Comparison of ENCODE assay signal across 15 cellular contexts in genomic region chr9:129446828-129447550, GRCh38.
A peak's percentile ranks its signal among the peaks of the same experiment; 100 is the strongest.
DNase-seq lines count a peak whose midpoint lies in the region; ATAC-seq and TF ChIP-seq lines count a peak whose summit lies in the region.
"Had no signal": no experiment of that assay in that cellular context is flagged by ENCODE, and none has a peak within 500 bp of the region (broad histone marks: within the 10 kb centered on the region; RNA-seq: fewer than 3 reads in every experiment).

No MANE protein-coding gene starts in this region.

- peaks cover 13% of the 10 kb centered on the region for H3K27me3 Mint-ChIP-seq in activated CD8-positive, alpha-beta T cell treated with anti-CD3 and anti-CD28 coated beads, Interleukin-2, amount 10 ng/mL, durations not matched to agents 7 days and 5 days (ENCODE audit: low read depth)

- no peak overlapping the region for H3K4me2 ChIP-seq in PC-3 (ENCODE audit: low read length)

- POLR2A ChIA-PET in activated CD8-positive, alpha-beta T cell treated with anti-CD3 and anti-CD28 coated beads, Interleukin-2, amount 10 ng/mL, durations not matched to agents 7 days and 5 days (lab: Charles Lee): interaction anchor here (0.6 kb wide), 1 partner anchor 102 kb away, joined by 3 read pairs; no protein-coding TSS in a partner anchor
- POLR2A ChIA-PET in PC-3 (lab: Charles Lee; ENCODE audit: unreplicated experiment): no interaction called here

- DNase-seq in C1 segment of cervical spinal cord (lab: John Stamatoyannopoulos, UW) (peak in 11 of 14 donors; percentile 25 to 76 (median 38)), NCI-H2171 (lab: John Stamatoyannopoulos, UW) (peak; percentile 67), amygdala (lab: John Stamatoyannopoulos, UW) (peak in 44 of 56 donors; percentile 20 to 82 (median 57)), midbrain (lab: John Stamatoyannopoulos, UW) (peak; percentile 66), PC-3 (no peak)
- DNase-seq in activated naive CD4-positive, alpha-beta T cell treated with anti-CD3 and anti-CD28 coated beads, Interleukin-2, amount 50 U/mL, for 72 hours (ENCODE audit: low spot score in 2 of 2): no peak
- no peak for DNase-seq in activated CD8-positive, alpha-beta T cell treated with anti-CD3 and anti-CD28 coated beads, Interleukin-2, amount 10 ng/mL, durations not matched to agents 7 days and 5 days
- DNase-seq: activated CD4-positive, alpha-beta T cell treated with anti-CD3 and anti-CD28 coated beads, Interleukin-2, amount 50 U/mL, for 1 hour; effector CD4-positive, alpha-beta T cell; EL; NCI-H446 treated with DMSO at 0.1 percent for 48 hours had no signal

- H3K36me3 ChIP-seq in PC-3 (ENCODE audit: low read depth, low read length): no peaks in the 10 kb centered on the region

- H3K4me1 ChIP-seq in PC-3 (ENCODE audit: insufficient read depth, low read length): no peaks in the 10 kb centered on the region

- no TSS peak for BruUV-seq in PC-3 (replicated peaks; lab: Mats Ljungman, UMichigan)

- CTCF ChIA-PET in activated CD8-positive, alpha-beta T cell treated with anti-CD3 and anti-CD28 coated beads, Interleukin-2, amount 10 ng/mL, durations not matched to agents 7 days and 5 days (lab: Charles Lee): no interaction called here
- CTCF ChIA-PET in PC-3 (lab: Charles Lee): no interaction called here

- no peak overlapping the region for H3K27ac ChIP-seq in PC-3 (ENCODE audit: low read length)

- no peaks in the 10 kb centered on the region for H4K20me1 ChIP-seq in PC-3 (ENCODE audit: low read length)

- intact Hi-C loops in PC-3 (cut with micrococcal nuclease): no loop called here

- no peaks in the 10 kb centered on the region for H3K9me3 ChIP-seq in PC-3 (ENCODE audit: low read length)

- H3K9me2 ChIP-seq in PC-3 (replicated peaks; ENCODE audit: low read length): no peaks in the 10 kb centered on the region

- no peaks in the 10 kb centered on the region for H3K4me1 Mint-ChIP-seq in activated CD8-positive, alpha-beta T cell treated with anti-CD3 and anti-CD28 coated beads, Interleukin-2, amount 10 ng/mL, durations not matched to agents 7 days and 5 days (ENCODE audit: low read depth)
- H3K4me1 Mint-ChIP-seq: CD14-positive monocyte had no signal

- H3K27me3 ChIP-seq in PC-3 (ENCODE audit: low read length): no peaks in the 10 kb centered on the region

- H3K4me3 Mint-ChIP-seq in activated CD8-positive, alpha-beta T cell treated with anti-CD3 and anti-CD28 coated beads, Interleukin-2, amount 10 ng/mL, durations not matched to agents 7 days and 5 days: no peak overlapping the region
- H3K4me3 Mint-ChIP-seq: activated T-helper 1 cell treated with anti-CD3 and anti-CD28 coated beads, Interleukin-12 subunit alpha, Interleukin-12 subunit beta, Interleukin-2, Interleukin-4 antibody, amounts not matched to agents 30 ng/mL and 10 ng/mL and 1 ng/mL, durations not matched to agents 14 hours and 24 hours and 36 hours; CD14-positive monocyte; T-helper 2 cell treated with Interferon-gamma antibody and Interleukin-4, amounts not matched to agents 5 μg/mL and 100 μg/mL, for 36 hours had no signal

- no peak for ATAC-seq in activated naive CD4-positive, alpha-beta T cell treated with anti-CD3 and anti-CD28 coated beads, Interleukin-2, amount 50 U/mL, for 72 hours
- ATAC-seq in activated CD8-positive, alpha-beta T cell treated with anti-CD3 and anti-CD28 coated beads, Interleukin-2, amount 10 ng/mL, durations not matched to agents 7 days and 5 days: no peak
- ATAC-seq in PC-3 (no peak), HG02588 (IDR thresholded peaks at IDR 0.05; ENCODE audit: unreplicated experiment) (no peak)

- H3F3A ChIP-seq in PC-3 (ENCODE audit: low read length, unreplicated experiment): no peaks in the 10 kb centered on the region

- no peaks in the 10 kb centered on the region for H3K36me3 Mint-ChIP-seq in activated naive CD4-positive, alpha-beta T cell treated with anti-CD3 and anti-CD28 coated beads, Interleukin-2, amount 50 U/mL, for 72 hours
- no peaks in the 10 kb centered on the region for H3K36me3 Mint-ChIP-seq in activated CD8-positive, alpha-beta T cell treated with anti-CD3 and anti-CD28 coated beads, Interleukin-2, amount 10 ng/mL, durations not matched to agents 7 days and 5 days (ENCODE audit: low read depth)
- H3K36me3 Mint-ChIP-seq: CD14-positive monocyte had no signal

- H3K27ac Mint-ChIP-seq in activated naive CD4-positive, alpha-beta T cell treated with anti-CD3 and anti-CD28 coated beads, Interleukin-2, amount 50 U/mL, for 72 hours: no peak overlapping the region
- H3K27ac Mint-ChIP-seq in activated CD8-positive, alpha-beta T cell treated with anti-CD3 and anti-CD28 coated beads, Interleukin-2, amount 10 ng/mL, durations not matched to agents 7 days and 5 days: no peak overlapping the region
- H3K27ac Mint-ChIP-seq: activated T-helper 1 cell treated with anti-CD3 and anti-CD28 coated beads, Interleukin-12 subunit alpha, Interleukin-12 subunit beta, Interleukin-2, Interleukin-4 antibody, amounts not matched to agents 30 ng/mL and 10 ng/mL and 1 ng/mL, durations not matched to agents 14 hours and 24 hours and 36 hours; T-helper 2 cell treated with Interferon-gamma antibody and Interleukin-4, amounts not matched to agents 5 μg/mL and 100 μg/mL, for 36 hours had no signal

- H3K4me3 ChIP-seq in PC-3 (ENCODE audit: low read length): no peak overlapping the region

- no peak for TF ChIP-seq CTCF in PC-3 (conservative IDR thresholded peaks at IDR 0.05; ENCODE audit: low read depth, low read length)

- H3K9me3 Mint-ChIP-seq in activated naive CD4-positive, alpha-beta T cell treated with anti-CD3 and anti-CD28 coated beads, Interleukin-2, amount 50 U/mL, for 72 hours: peaks cover 0 to 4% of the 10 kb centered on the region in 2 donors
- H3K9me3 Mint-ChIP-seq in activated CD8-positive, alpha-beta T cell treated with anti-CD3 and anti-CD28 coated beads, Interleukin-2, amount 10 ng/mL, durations not matched to agents 7 days and 5 days (ENCODE audit: insufficient read depth): no peaks in the 10 kb centered on the region
- H3K9me3 Mint-ChIP-seq: activated T-helper 1 cell treated with anti-CD3 and anti-CD28 coated beads, Interleukin-12 subunit alpha, Interleukin-12 subunit beta, Interleukin-2, Interleukin-4 antibody, amounts not matched to agents 30 ng/mL and 10 ng/mL and 1 ng/mL, durations not matched to agents 14 hours and 24 hours and 36 hours; T-helper 2 cell treated with Interferon-gamma antibody and Interleukin-4, amounts not matched to agents 5 μg/mL and 100 μg/mL, for 36 hours had no signal

- H2AFZ ChIP-seq in PC-3 (ENCODE audit: low read length): no peak overlapping the region

- H3K79me2 ChIP-seq in PC-3 (ENCODE audit: low read length): no peaks in the 10 kb centered on the region

- H3K9ac ChIP-seq in PC-3 (ENCODE audit: low read length): no peak overlapping the region

Comparison
In these comparisons a context has a peak if more than half of its experiments do, and no peak if none do; other contexts are left out.
1. DNase-seq: peak in C1 segment of cervical spinal cord (11 of 14), NCI-H2171 (single experiment), amygdala (44 of 56) and midbrain (single experiment); none in activated naive CD4-positive, alpha-beta T cell treated with anti-CD3 and anti-CD28 coated beads, Interleukin-2, amount 50 U/mL, for 72 hours (0 of 2), activated CD8-positive, alpha-beta T cell treated with anti-CD3 and anti-CD28 coated beads, Interleukin-2, amount 10 ng/mL, durations not matched to agents 7 days and 5 days (single experiment) and PC-3 (single experiment).